Comparison of ENCODE assay signal across 9 cellular contexts in the genomic region with DNA sequence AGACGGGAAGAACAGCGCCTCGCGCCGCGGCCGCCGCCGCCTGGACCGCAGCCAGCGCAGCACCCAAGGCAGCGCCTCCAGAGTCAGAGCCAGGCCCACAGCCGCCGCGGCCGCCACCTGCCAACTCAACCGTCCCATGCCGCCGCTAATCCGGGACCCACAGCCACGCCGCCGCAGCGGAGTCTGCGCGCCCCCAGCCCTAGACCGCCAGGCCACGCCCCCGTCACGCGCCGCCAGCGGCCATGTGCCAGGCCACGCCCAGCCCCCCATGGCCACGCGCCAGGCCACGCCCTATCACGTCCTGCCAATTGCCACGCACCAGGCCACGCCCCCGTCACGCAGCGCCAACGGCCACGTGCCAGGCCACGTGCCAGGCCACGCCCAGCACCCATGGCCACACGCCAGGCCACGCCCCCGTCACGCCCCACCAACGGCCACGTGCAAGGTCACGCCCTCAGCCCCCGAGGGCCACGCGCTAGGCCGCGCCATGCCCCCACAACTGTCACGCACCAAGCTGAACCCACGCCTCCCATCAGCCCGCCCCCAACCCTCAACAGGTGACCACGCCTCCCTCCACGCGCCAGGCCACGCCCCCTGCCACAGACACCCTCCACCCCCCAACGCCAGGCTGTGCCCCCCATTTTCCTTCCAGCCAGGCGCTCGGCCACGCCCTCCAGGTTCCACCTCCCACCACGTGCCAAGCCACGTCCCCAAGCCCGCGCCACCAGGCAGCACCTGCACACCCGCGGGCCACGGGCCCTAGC. TPM values are rescaled to one million over a fixed set of nuclear protein-coding genes. Genes with fewer than 3 reads are reported as not detected.
DNase-seq lines count a peak whose midpoint lies in the region; ATAC-seq, FAIRE-seq and TF ChIP-seq lines count a peak whose summit lies in the region.
"Had no signal": no experiment of that assay in that cellular context is flagged by ENCODE, and none has a peak within 500 bp of the region (broad histone marks: within the 10 kb centered on the region; RNA-seq: fewer than 3 reads in every experiment).

A gene with protein sequence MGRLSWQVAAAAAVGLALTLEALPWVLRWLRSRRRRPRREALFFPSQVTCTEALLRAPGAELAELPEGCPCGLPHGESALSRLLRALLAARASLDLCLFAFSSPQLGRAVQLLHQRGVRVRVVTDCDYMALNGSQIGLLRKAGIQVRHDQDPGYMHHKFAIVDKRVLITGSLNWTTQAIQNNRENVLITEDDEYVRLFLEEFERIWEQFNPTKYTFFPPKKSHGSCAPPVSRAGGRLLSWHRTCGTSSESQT (minus strand): TSS at position 185 of the 764 bp plus-strand sequence. CDS start 47 bp downstream, at position 138.

- H3K9me2 ChIP-seq in Loucy (replicated peaks; ENCODE audit: low read depth, low read length): no peaks in the 10 kb centered on the region

- H3K9ac ChIP-seq in Loucy (ENCODE audit: low read depth, low read length, poor library complexity, severe bottlenecking): peak within 1 kb of the TSS; percentile 87

- H3K4me3 ChIP-seq in Loucy (ENCODE audit: low read length, poor library complexity, severe bottlenecking): peak within 1 kb of the TSS; percentile 92

- H3K9me3 ChIP-seq in Loucy (ENCODE audit: insufficient read depth, low read depth, low read length): no peaks in the 10 kb centered on the region

- peaks cover 26% of the 10 kb centered on the region for H3K4me1 ChIP-seq in Loucy (ENCODE audit: insufficient read depth, low read length, poor library complexity, severe bottlenecking)

- peaks cover 13% of the 10 kb centered on the region for H3F3A ChIP-seq in Loucy (ENCODE audit: low read depth)

- H3K27me3 ChIP-seq in Loucy (ENCODE audit: insufficient read depth, low read length, poor library complexity, severe bottlenecking): no peaks in the 10 kb centered on the region

- intact Hi-C loops in sciatic nerve (cut with DNase I): no loop called here

- peaks cover 31% of the 10 kb centered on the region; the same call in 1 of the 2 replicates for H3K79me2 ChIP-seq in Loucy (ENCODE audit: insufficient read depth, low read length)

- no peak for TF ChIP-seq CTCF in Loucy (conservative IDR thresholded peaks at IDR 0.05; ENCODE audit: low read length)

- peaks cover 28% of the 10 kb centered on the region for H4K20me1 ChIP-seq in Loucy (ENCODE audit: insufficient read depth, low read length, poor library complexity, severe bottlenecking)

- ATAC-seq in GM21381 (IDR thresholded peaks at IDR 0.05; ENCODE audit: unreplicated experiment) (peak; percentile 45), sciatic nerve (peak; percentile 77)

- H3K4me2 ChIP-seq in Loucy (ENCODE audit: low read depth, low read length, poor library complexity, severe bottlenecking): peak within 1 kb of the TSS; percentile 88

- H2AFZ ChIP-seq in Loucy (ENCODE audit: low read length): peak within 1 kb of the TSS; percentile 87

- FAIRE-seq in frontal cortex (lab: Jason Lieb, UNC): no peak
- FAIRE-seq: colon had no signal

- H3K36me3 ChIP-seq in Loucy (ENCODE audit: insufficient read depth, low read length): peaks cover 6% of the 10 kb centered on the region; the same call in 1 of the 2 replicates

- peak; percentile 89 for DNase-seq in CMK (ENCODE audit: low read depth)
- DNase-seq in SIG-M5 treated with dmso at 0.1 percent for 504 hours (lab: John Stamatoyannopoulos, UW; ENCODE audit: unreplicated experiment): peak; percentile 86
- DNase-seq in activated effector memory CD4-positive, alpha-beta T cell treated with anti-CD3 and anti-CD28 coated beads, Interleukin-2, amount 50 U/mL, for 16 hours: peak; percentile 96
- DNase-seq in frontal cortex (ENCODE audit: low spot score in 2 of 2): peak; percentile 78 to 83
- DNase-seq in sciatic nerve (ENCODE audit: low spot score): peak; percentile 90
- DNase-seq in D341Med (ENCODE audit: low spot score): no peak

RNA-seq across cellular contexts. Expression of the gene that starts here (rescaled TPM):
- total RNA-seq in frontal cortex: 8.6 TPM
- 7.6 TPM for total RNA-seq in sciatic nerve
